In the genomic region with DNA sequence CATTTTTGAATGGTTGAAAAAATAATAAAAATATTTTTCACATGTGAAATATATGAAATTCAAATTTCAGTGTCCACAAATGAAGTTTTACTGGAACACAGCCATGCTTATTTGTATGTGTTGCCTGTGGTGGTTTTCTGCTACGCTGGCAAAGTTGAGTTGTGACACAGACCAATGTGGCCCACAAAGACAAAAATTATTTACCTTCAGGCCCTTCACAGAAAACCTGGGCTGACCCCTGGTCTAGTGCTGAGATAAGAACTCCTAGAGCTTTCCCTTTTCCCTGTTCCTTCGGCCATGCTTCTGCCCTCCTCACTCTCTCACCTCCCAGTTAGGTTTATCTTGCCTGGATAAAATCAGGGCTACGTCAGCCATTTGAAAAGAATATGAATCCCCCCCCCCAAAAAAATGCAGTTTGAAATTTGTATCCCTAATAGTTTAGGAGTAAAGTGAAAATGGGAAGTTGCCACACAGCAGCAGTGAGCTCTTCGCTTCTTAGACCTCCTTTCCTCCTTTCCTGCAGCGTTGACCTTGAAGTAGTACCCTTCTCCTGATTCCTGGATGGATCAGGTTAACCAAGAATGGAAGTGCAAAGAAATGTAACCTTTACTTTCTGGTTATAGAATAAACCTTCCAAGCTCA, we compare ENCODE assay signal across 18 cellular contexts.
A peak's percentile ranks its signal among the peaks of the same experiment; 100 is the strongest.
DNase-seq lines count a peak whose midpoint lies in the region; ATAC-seq and TF ChIP-seq lines count a peak whose summit lies in the region.
"Had no signal": no experiment of that assay in that cellular context is flagged by ENCODE, and none has a peak within 500 bp of the region (broad histone marks: within the 10 kb centered on the region; RNA-seq: fewer than 3 reads in every experiment).

No MANE protein-coding gene starts in this region.

- BruUV-seq in Panc1 (replicated peaks; lab: Mats Ljungman, UMichigan), result no TSS peak

- intact Hi-C loops in Panc1 (cut with micrococcal nuclease; ENCODE audit: unreplicated experiment) (no loop called here), stomach (cut with DNase I; ENCODE audit: low total_unique reads) (no loop called here)

- no peaks in the 10 kb centered on the region for H3K9me3 Mint-ChIP-seq in activated CD4-positive, alpha-beta T cell treated with anti-CD3 and anti-CD28 coated beads, Interleukin-2, amount 10 ng/mL, durations not matched to agents 7 days and 5 days
- H3K9me3 Mint-ChIP-seq in stimulated activated naive B cell treated with anti-CD40 and anti-IgM and Interleukin-4, amounts not matched to agents 10 μg/mL and 1 μg/mL and 100 μg/mL, for 72 hours, result no peaks in the 10 kb centered on the region
- H3K9me3 Mint-ChIP-seq: naive B cell had no signal

- no peaks in the 10 kb centered on the region for H3K36me3 ChIP-seq in Panc1 (ENCODE audit: control insufficient read depth, insufficient read depth, low read length)
- no peaks in the 10 kb centered on the region for H3K36me3 ChIP-seq in effector memory CD4-positive, alpha-beta T cell (ENCODE audit: control insufficient read depth, insufficient read depth, low read length)
- no peaks in the 10 kb centered on the region for H3K36me3 ChIP-seq in stomach
- H3K36me3 ChIP-seq: cardiac muscle cell, transverse colon had no signal

- CTCF ChIA-PET in activated CD4-positive, alpha-beta T cell treated with anti-CD3 and anti-CD28 coated beads, Interleukin-2, amount 10 ng/mL, durations not matched to agents 7 days and 5 days (lab: Charles Lee), result interaction anchor here (1.2 to 3.3 kb wide), 4 partner anchors 11 to 21 kb away, joined by 3 to 30 read pairs (median 4); no protein-coding TSS in a partner anchor
- CTCF ChIA-PET in Panc1 (lab: Charles Lee), result interaction anchor here (0.8 kb wide), 1 partner anchor 11 kb away, joined by 3 read pairs; no protein-coding TSS in a partner anchor

- WGBS in stomach, 5 donors, result 56 to 74% (median 67%) methylated on average over 5 of the region's 5 CpGs

- ATAC-seq in Panc1, result no peak
- ATAC-seq in stimulated activated naive B cell treated with anti-CD40 and anti-IgM and Interleukin-4, amounts not matched to agents 10 μg/mL and 1 μg/mL and 100 μg/mL, for 72 hours (replicated peaks), result no peak
- ATAC-seq: activated CD4-positive, CD25-positive, alpha-beta regulatory T cell treated with anti-CD3 and anti-CD28 coated beads, Interleukin-2, amount 50 U/mL, for 24 hours had no signal

- POLR2A ChIA-PET in activated CD4-positive, alpha-beta T cell treated with anti-CD3 and anti-CD28 coated beads, Interleukin-2, amount 10 ng/mL, durations not matched to agents 7 days and 5 days (lab: Charles Lee), result no interaction called here
- POLR2A ChIA-PET in Panc1 (lab: Charles Lee), result interaction anchor here (0.6 to 0.7 kb wide), 3 partner anchors 9 to 426 kb away, joined by 3 to 15 read pairs (median 11); no protein-coding TSS in a partner anchor

- no peaks in the 10 kb centered on the region for H3K27me3 Mint-ChIP-seq in activated CD4-positive, alpha-beta T cell treated with anti-CD3 and anti-CD28 coated beads, Interleukin-2, amount 10 ng/mL, durations not matched to agents 7 days and 5 days
- no peaks in the 10 kb centered on the region for H3K27me3 Mint-ChIP-seq in stimulated activated naive B cell treated with anti-CD40 and anti-IgM and Interleukin-4, amounts not matched to agents 10 μg/mL and 1 μg/mL and 100 μg/mL, for 72 hours

- H3K4me1 ChIP-seq in Panc1 (ENCODE audit: control insufficient read depth, insufficient read depth, low read length) (peaks cover 50% of the 10 kb centered on the region), stomach (peaks cover 14 to 75% (median 58%) of the 10 kb centered on the region in 4 donors)
- peaks cover 34% of the 10 kb centered on the region for H3K4me1 ChIP-seq in effector memory CD4-positive, alpha-beta T cell (ENCODE audit: control insufficient read depth, insufficient read depth, low read length, poor library complexity, severe bottlenecking)

- peak overlapping the region; percentile 14 for H3K4me3 Mint-ChIP-seq in activated CD4-positive, alpha-beta T cell treated with anti-CD3 and anti-CD28 coated beads, Interleukin-2, amount 10 ng/mL, durations not matched to agents 7 days and 5 days
- no peak overlapping the region for H3K4me3 Mint-ChIP-seq in stimulated activated naive B cell treated with anti-CD40 and anti-IgM and Interleukin-4, amounts not matched to agents 10 μg/mL and 1 μg/mL and 100 μg/mL, for 72 hours
- H3K4me3 Mint-ChIP-seq: naive B cell had no signal

- H3K9me3 ChIP-seq in Panc1 (ENCODE audit: control insufficient read depth, insufficient read depth, low read depth, low read length) (no peaks in the 10 kb centered on the region), stomach (no peaks in the 10 kb centered on the region)
- H3K9me3 ChIP-seq in effector memory CD4-positive, alpha-beta T cell (ENCODE audit: control insufficient read depth, low read length), result no peaks in the 10 kb centered on the region
- H3K9me3 ChIP-seq: transverse colon had no signal

- H3K4me1 Mint-ChIP-seq in activated CD4-positive, alpha-beta T cell treated with anti-CD3 and anti-CD28 coated beads, Interleukin-2, amount 10 ng/mL, durations not matched to agents 7 days and 5 days, result peaks cover 71% of the 10 kb centered on the region
- H3K4me1 Mint-ChIP-seq in stimulated activated naive B cell treated with anti-CD40 and anti-IgM and Interleukin-4, amounts not matched to agents 10 μg/mL and 1 μg/mL and 100 μg/mL, for 72 hours, result peaks cover 23 to 42% of the 10 kb centered on the region in 2 donors

- H3K27ac ChIP-seq in Panc1 (ENCODE audit: low read length) (peak overlapping the region; percentile 78), stomach (peak overlapping the region; percentile 4 to 85 (median 36))
- H3K27ac ChIP-seq in effector memory CD4-positive, alpha-beta T cell (ENCODE audit: insufficient read depth, low read length, poor library complexity, severe bottlenecking), result peak overlapping the region; percentile 53
- H3K27ac ChIP-seq: C4-2B, cardiac muscle cell, RWPE1 had no signal

- in situ Hi-C loops in Panc1 (cut with HindIII; ENCODE audit: low pct_unique_long_range_greater_than_20kb, low sequenced_read_pairs), result no loop called here

- no peak for TF ChIP-seq EP300 in stomach (IDR thresholded peaks at IDR 0.05)

- H3K27me3 ChIP-seq in Panc1 (ENCODE audit: control insufficient read depth, insufficient read depth, low read length) (no peaks in the 10 kb centered on the region), stomach (no peaks in the 10 kb centered on the region)
- no peaks in the 10 kb centered on the region for H3K27me3 ChIP-seq in effector memory CD4-positive, alpha-beta T cell (replicated peaks; ENCODE audit: control insufficient read depth, insufficient read depth, low read length, poor library complexity, severe bottlenecking)
- H3K27me3 ChIP-seq: cardiac muscle cell, transverse colon had no signal

- peaks cover 19% of the 10 kb centered on the region for H3K36me3 Mint-ChIP-seq in activated CD4-positive, alpha-beta T cell treated with anti-CD3 and anti-CD28 coated beads, Interleukin-2, amount 10 ng/mL, durations not matched to agents 7 days and 5 days (ENCODE audit: low read depth)
- H3K36me3 Mint-ChIP-seq in stimulated activated naive B cell treated with anti-CD40 and anti-IgM and Interleukin-4, amounts not matched to agents 10 μg/mL and 1 μg/mL and 100 μg/mL, for 72 hours, result peaks cover 6 to 8% of the 10 kb centered on the region in 2 donors
- H3K36me3 Mint-ChIP-seq: naive B cell had no signal

- TF ChIP-seq CTCF in Panc1 (IDR thresholded peaks at IDR 0.05) (no peak), stomach (IDR thresholded peaks at IDR 0.05) (no peak)

- no peak for DNase-seq in activated CD4-positive, alpha-beta T cell treated with anti-CD3 and anti-CD28 coated beads, Interleukin-2, amount 10 ng/mL, durations not matched to agents 7 days and 5 days
- no peak for DNase-seq in activated CD4-positive, alpha-beta T cell treated with anti-CD3 and anti-CD28 coated beads, Interleukin-2, amount 50 U/mL, for 4 hours
- no peak for DNase-seq in Panc1 (ENCODE audit: low read depth, low spot score)
- no peak for DNase-seq in effector memory CD4-positive, alpha-beta T cell
- DNase-seq in stomach, result no peak
- DNase-seq in stimulated activated naive B cell treated with anti-CD40 and anti-IgM and Interleukin-4, amounts not matched to agents 10 μg/mL and 1 μg/mL and 100 μg/mL, for 72 hours, result no peak
- no peak for DNase-seq in hypothalamus (lab: John Stamatoyannopoulos, UW)
- DNase-seq in mucosa of gallbladder (ENCODE audit: low spot score), result no peak
- DNase-seq: DND-41, naive B cell, NCI-H1436, NCI-H2171 treated with DMSO at 0.1 percent for 48 hours, transverse colon had no signal

- H3K4me3 ChIP-seq in Panc1 (ENCODE audit: low read depth in 2 of 2, low read length in 2 of 2) (no peak overlapping the region), stomach (no peak overlapping the region)
- H3K4me3 ChIP-seq in effector memory CD4-positive, alpha-beta T cell (ENCODE audit: insufficient read depth, low read depth, low read length, poor library complexity, severe bottlenecking), result peak overlapping the region; percentile 19
- H3K4me3 ChIP-seq: cardiac muscle cell, skin epidermis, transverse colon had no signal

- TF ChIP-seq POLR2A in stomach (IDR thresholded peaks at IDR 0.05), result no peak

- peak overlapping the region; percentile 19 for H3K27ac Mint-ChIP-seq in activated CD4-positive, alpha-beta T cell treated with anti-CD3 and anti-CD28 coated beads, Interleukin-2, amount 10 ng/mL, durations not matched to agents 7 days and 5 days
- H3K27ac Mint-ChIP-seq in stimulated activated naive B cell treated with anti-CD40 and anti-IgM and Interleukin-4, amounts not matched to agents 10 μg/mL and 1 μg/mL and 100 μg/mL, for 72 hours, result no peak overlapping the region
